ENCODE assay signal across 1 cellular context in genomic region chr3:142999881-143000280, GRCh38.
TF ChIP-seq lines count a peak whose summit lies in the region.

No MANE protein-coding gene starts in this region.

TF ChIP-seq in IMR-90, 13 proteins besides CTCF, POLR2A, EP300 and RAD21:
- no peak for TF ChIP-seq MXI1 (IDR thresholded peaks at IDR 0.05; ENCODE audit: borderline replicate concordance, low read depth, low read length)
- no peak for TF ChIP-seq MAZ (IDR thresholded peaks at IDR 0.05; ENCODE audit: borderline replicate concordance, low read depth, low read length)
- no peak for TF ChIP-seq CEBPB (IDR thresholded peaks at IDR 0.05; ENCODE audit: low read depth, low read length)
